Comparison of ENCODE assay signal across 8 cellular contexts in genomic region chr17:74190154-74190553, GRCh38. TPM values are rescaled to one million over a fixed set of nuclear protein-coding genes. Genes with fewer than 3 reads are reported as not detected.
DNase-seq lines count a peak whose midpoint lies in the region; ATAC-seq, FAIRE-seq and TF ChIP-seq lines count a peak whose summit lies in the region.

No MANE protein-coding gene starts in this region.

- no peaks in the 10 kb centered on the region for H3K9me1 ChIP-seq in K562 (ENCODE audit: control insufficient read depth, insufficient read depth, low read length)

- in situ Hi-C loops in K562 (cut with MboI), result no loop called here

- TF ChIP-seq CTCF in D721Med (IDR thresholded peaks at IDR 0.05; ENCODE audit: insufficient read depth, missing control alignments), result no peak
- TF ChIP-seq CTCF in K562 (IDR thresholded peaks at IDR 0.05 in 2 of 3, conservative IDR thresholded peaks at IDR 0.05 in 1 of 3; ENCODE audit: insufficient read depth in 2 of 3, low read depth in 1 of 3, low read length in 3 of 3), result no peak
- TF ChIP-seq CTCF in uterus (IDR thresholded peaks at IDR 0.05), result no peak

- no peak for TF ChIP-seq EP300 in K562 (IDR thresholded peaks at IDR 0.05; ENCODE audit: low read length)

- no peaks in the 10 kb centered on the region for H3K79me2 ChIP-seq in K562 (ENCODE audit: control insufficient read depth, insufficient read depth, low read length)

- no peaks in the 10 kb centered on the region for H3K4me1 ChIP-seq in K562 (replicated peaks in 1 of 2; ENCODE audit: control insufficient read depth in 2 of 2, insufficient read depth in 2 of 2, low read length in 2 of 2)
- H3K4me1 ChIP-seq in uterus, result no peaks in the 10 kb centered on the region

- H3K27me3 Mint-ChIP-seq in activated naive CD4-positive, alpha-beta T cell treated with anti-CD3 and anti-CD28 coated beads, Interleukin-2, amount 10 ng/mL, durations not matched to agents 7 days and 5 days, result peaks cover 58% of the 10 kb centered on the region

- H3K9ac ChIP-seq in K562 (ENCODE audit: insufficient read depth in 1 of 2, low read depth in 2 of 2, low read length in 2 of 2), result no peak overlapping the region

- TF ChIP-seq POLR2A in K562 (conservative IDR thresholded peaks at IDR 0.05) (no peak), uterus (IDR thresholded peaks at IDR 0.05) (no peak)

- ATAC-seq in GM21423 (IDR thresholded peaks at IDR 0.05; ENCODE audit: unreplicated experiment) (peak; percentile 50), K562 (peak; percentile 99)

- H3K4me2 ChIP-seq in K562 (ENCODE audit: insufficient read depth, low read length), result no peak overlapping the region

- H3K9me3 ChIP-seq in K562 (replicated peaks; ENCODE audit: control insufficient read depth, insufficient read depth, low read depth, low read length) (no peaks in the 10 kb centered on the region), uterus (no peaks in the 10 kb centered on the region)

- no peak overlapping the region for H3K4me3 Mint-ChIP-seq in activated naive CD4-positive, alpha-beta T cell treated with anti-CD3 and anti-CD28 coated beads, Interleukin-2, amount 10 ng/mL, durations not matched to agents 7 days and 5 days

- CTCF ChIA-PET in K562 (lab: Yijun Ruan, JAX; ENCODE audit: low intra/inter-chr PET ratio), result no interaction called here
- CTCF ChIA-PET in activated naive CD4-positive, alpha-beta T cell treated with anti-CD3 and anti-CD28 coated beads, Interleukin-2, amount 10 ng/mL, durations not matched to agents 7 days and 5 days (lab: Charles Lee), result interaction anchor here (1.6 kb wide), 1 partner anchor 10 kb away, joined by 10 read pairs; no protein-coding TSS in a partner anchor

- no peak for TF ChIP-seq RAD21 in K562 (CRISPR knock-in tag; conservative IDR thresholded peaks at IDR 0.05 in 1 of 2, IDR thresholded peaks at IDR 0.05 in 1 of 2)

- no TSS peak for BruUV-seq in K562 (replicated peaks; lab: Mats Ljungman, UMichigan)

- peaks cover 20% of the 10 kb centered on the region for H4K20me1 ChIP-seq in K562 (replicated peaks; ENCODE audit: control insufficient read depth, insufficient read depth, low read length)

- no peak overlapping the region for H3K27ac Mint-ChIP-seq in activated naive CD4-positive, alpha-beta T cell treated with anti-CD3 and anti-CD28 coated beads, Interleukin-2, amount 10 ng/mL, durations not matched to agents 7 days and 5 days

- H3K27ac ChIP-seq in K562 (ENCODE audit: extremely low read depth, low read depth, low read length) (no peak overlapping the region), uterus (no peak overlapping the region)

- POLR2A ChIA-PET in K562 (lab: Yijun Ruan, JAX), result interaction anchor here (1.0 to 1.7 kb wide), 2 partner anchors 9 to 14 kb away, joined by 3 to 12 read pairs; partner anchors contain the start of gene RPL38

- DNase-seq in D721Med (ENCODE audit: insufficient read length, low spot score) (peak; percentile 59), NCI-H2227 treated with DMSO at 0.1 percent for 48 hours (lab: John Stamatoyannopoulos, UW) (peak; percentile 66), K562 (ENCODE audit: extremely low read depth in 1 of 4, low spot score in 3 of 4) (peak; percentile 41 to 84 (median 80)), middle frontal gyrus (ENCODE audit: extremely low spot score, low spot score) (peak; percentile 51), uterus (no peak)
- DNase-seq in activated naive CD4-positive, alpha-beta T cell treated with anti-CD3 and anti-CD28 coated beads, Interleukin-2, amount 10 ng/mL, durations not matched to agents 7 days and 5 days, result no peak
- DNase-seq in activated CD4-positive, CD25-positive, alpha-beta regulatory T cell (lab: John Stamatoyannopoulos, UW), result no peak

- intact Hi-C loops in K562 (cut with micrococcal nuclease), result no loop called here
- intact Hi-C loops in uterus (cut with DNase I; ENCODE audit: low total_unique reads), result no loop called here

- peaks cover 3% of the 10 kb centered on the region for H3K4me1 Mint-ChIP-seq in activated naive CD4-positive, alpha-beta T cell treated with anti-CD3 and anti-CD28 coated beads, Interleukin-2, amount 10 ng/mL, durations not matched to agents 7 days and 5 days

- 0% methylated on average over 2 of the region's 2 CpGs for WGBS in K562 (ENCODE audit: insufficient coverage, low coverage, missing lambda C conversion rate)

- no peaks in the 10 kb centered on the region for H3K9me3 Mint-ChIP-seq in activated naive CD4-positive, alpha-beta T cell treated with anti-CD3 and anti-CD28 coated beads, Interleukin-2, amount 10 ng/mL, durations not matched to agents 7 days and 5 days

- H3K27me3 ChIP-seq in K562 (ENCODE audit: control insufficient read depth in 2 of 2, insufficient read depth in 2 of 2, low read length in 2 of 2) (peaks cover 12 to 49% of the 10 kb centered on the region in 2 experiments; a peak in 4 of 5 replicates), uterus (no peaks in the 10 kb centered on the region)

- H3K36me3 ChIP-seq in K562 (ENCODE audit: control insufficient read depth, insufficient read depth, low read length) (no peaks in the 10 kb centered on the region), uterus (no peaks in the 10 kb centered on the region)

- H3K4me3 ChIP-seq in K562, result no peak overlapping the region
- H3K4me3 ChIP-seq in uterus, result no peak overlapping the region

- FAIRE-seq in D721Med (lab: Jason Lieb, UNC), result peak; percentile 87
- peak; percentile 93 for FAIRE-seq in K562 (lab: Jason Lieb, UNC)

- no peak overlapping the region for H2AFZ ChIP-seq in K562 (ENCODE audit: low read depth, low read length)

- no peaks in the 10 kb centered on the region for H3K36me3 Mint-ChIP-seq in activated naive CD4-positive, alpha-beta T cell treated with anti-CD3 and anti-CD28 coated beads, Interleukin-2, amount 10 ng/mL, durations not matched to agents 7 days and 5 days

TF ChIP-seq in K562, 482 proteins besides CTCF, POLR2A, EP300 and RAD21 (continues in another document):
- no peak for TF ChIP-seq MITF (IDR thresholded peaks at IDR 0.05)
- TF ChIP-seq CXXC5 (CRISPR knock-in tag; IDR thresholded peaks at IDR 0.05), result no peak
- TF ChIP-seq SREBF1 (IDR thresholded peaks at IDR 0.05; ENCODE audit: borderline replicate concordance, low read depth, low read length), result no peak
- no peak for TF ChIP-seq ZNF668 (CRISPR knock-in tag; IDR thresholded peaks at IDR 0.05)

RNA-seq across cellular contexts. Expression of gene RPL38, which starts 13.3 kb away (rescaled TPM):
- 240 and 244 TPM in 2 replicates for total RNA-seq in K562 (2011; cell fraction: chromatin; rRNA removed; ENCODE audit: low replicate concordance)
- 381 and 382 TPM in 2 replicates for total RNA-seq in K562 (2011; cell fraction: nucleolus; rRNA removed)
- total RNA-seq in K562 (2011; cell fraction: nucleoplasm; rRNA removed), result 661 and 1,150 TPM in 2 replicates
- total RNA-seq in K562 (2014; rRNA removed) (2,881 and 3,864 TPM in 2 replicates), K562 (2014; rRNA removed; fragmentation: Illumina TruSeq; extraction: Trizol) (1,940 and 1,970 TPM in 2 replicates), K562 (2015; rRNA removed; fragmentation: Illumina TruSeq; extraction: Trizol) (2,305 and 2,457 TPM in 2 replicates), K562 (2021) (1,177 and 1,224 TPM in 2 replicates), uterus (1,000 to 10,000 TPM in 2 of 4 donors, 100 to 1,000 TPM in 1, 10 to 100 TPM in 1; 87.9 to 1,969 (median 610) TPM)
- polyA plus RNA-seq in K562 (2011; rRNA removed) (1,194 and 1,318 TPM in 2 replicates), K562 (2014; fragmentation: Illumina TruSeq; extraction: Trizol) (1,709 and 2,292 TPM in 2 replicates), K562 (2014; fragmentation: Nextera tagmentation; extraction: Ambion mirVana) (1,000 to 10,000 TPM; 1,939 to 2,988 TPM), K562 (2014; rRNA removed) (1,879 and 3,414 TPM in 2 replicates)
- 365 and 561 TPM in 2 replicates for polyA plus RNA-seq in K562 (2011; cell fraction: cytosol; rRNA removed)
- 725 and 1,254 TPM in 2 replicates for polyA plus RNA-seq in K562 (2011; cell fraction: nucleus; rRNA removed)
- polyA plus RNA-seq in K562 (2012), result 2,337 and 4,545 TPM in 2 replicates
- polyA minus RNA-seq in K562 (2011; rRNA and poly(A)+ RNA removed), result 3,511 and 3,761 TPM in 2 replicates
- polyA minus RNA-seq in K562 (2011; cell fraction: cytosol; rRNA and poly(A)+ RNA removed), result 663 and 692 TPM in 2 replicates
- polyA minus RNA-seq in K562 (2011; cell fraction: nucleus; rRNA and poly(A)+ RNA removed), result 149 and 306 TPM in 2 replicates

RNA-seq across cellular contexts. Expression of gene TTYH2, which starts 23.2 kb away (rescaled TPM):
- total RNA-seq in K562 (2011; cell fraction: chromatin; rRNA removed; ENCODE audit: low replicate concordance), result 5.2 and 11.9 TPM in 2 replicates
- 8.2 and 10.0 TPM in 2 replicates for total RNA-seq in K562 (2011; cell fraction: nucleolus; rRNA removed)
- 4.3 and 5.9 TPM in 2 replicates for total RNA-seq in K562 (2011; cell fraction: nucleoplasm; rRNA removed)
- total RNA-seq in K562 (2014; rRNA removed) (1.1 and 1.8 TPM in 2 replicates), K562 (2014; rRNA removed; fragmentation: Illumina TruSeq; extraction: Trizol) (0.57 and 0.76 TPM in 2 replicates), K562 (2015; rRNA removed; fragmentation: Illumina TruSeq; extraction: Trizol) (0.91 and 1.2 TPM in 2 replicates), K562 (2021) (1.1 and 1.6 TPM in 2 replicates), uterus (10 to 100 TPM in 2 of 4 donors, 1 to 10 TPM in 1, under 1 TPM in 1; 0.51 to 34.8 (median 10.3) TPM)
- polyA plus RNA-seq in K562 (2011; rRNA removed) (2.0 and 5.3 TPM in 2 replicates), K562 (2014; fragmentation: Illumina TruSeq; extraction: Trizol) (1.1 and 1.2 TPM in 2 replicates), K562 (2014; fragmentation: Nextera tagmentation; extraction: Ambion mirVana) (under 1 TPM; 0.03 to 0.10 TPM), K562 (2014; rRNA removed) (0.86 and 2.0 TPM in 2 replicates)
- polyA plus RNA-seq in K562 (2011; cell fraction: cytosol; rRNA removed), result 4.0 and 5.6 TPM in 2 replicates
- 13.5 and 14.4 TPM in 2 replicates for polyA plus RNA-seq in K562 (2011; cell fraction: nucleus; rRNA removed)
- polyA plus RNA-seq in K562 (2012), result 1.1 and 2.9 TPM in 2 replicates
- 1.8 and 2.1 TPM in 2 replicates for polyA minus RNA-seq in K562 (2011; rRNA and poly(A)+ RNA removed)
- polyA minus RNA-seq in K562 (2011; cell fraction: cytosol; rRNA and poly(A)+ RNA removed), result 2.7 and 3.7 TPM in 2 replicates
- 3.0 and 7.2 TPM in 2 replicates for polyA minus RNA-seq in K562 (2011; cell fraction: nucleus; rRNA and poly(A)+ RNA removed)

Comparison
In these comparisons a context has a peak if more than half of its experiments do, and no peak if none do; other contexts are left out.
1. DNase-seq: peak in D721Med (single experiment), NCI-H2227 treated with DMSO at 0.1 percent for 48 hours (single experiment), K562 (4 of 4) and middle frontal gyrus (single experiment); none in uterus (0 of 2), activated naive CD4-positive, alpha-beta T cell treated with anti-CD3 and anti-CD28 coated beads, Interleukin-2, amount 10 ng/mL, durations not matched to agents 7 days and 5 days (single experiment) and activated CD4-positive, CD25-positive, alpha-beta regulatory T cell (0 of 4).